18 cellular contexts compared by ENCODE assay signal in genomic region chr17:43213545-43213944, GRCh38. TPM values are rescaled to one million over a fixed set of nuclear protein-coding genes. Genes with fewer than 3 reads are reported as not detected.
DNase-seq lines count a peak whose midpoint lies in the region; ATAC-seq and TF ChIP-seq lines count a peak whose summit lies in the region.
"Had no signal": no experiment of that assay in that cellular context is flagged by ENCODE, and none has a peak within 500 bp of the region (broad histone marks: within the 10 kb centered on the region; RNA-seq: fewer than 3 reads in every experiment).

No MANE protein-coding gene starts in this region.

- H3K4me3 ChIP-seq in AG04449 (ENCODE audit: low read depth, low read length) (peak overlapping the region; percentile 13; the same call in 1 of the 2 replicates), DND-41 (ENCODE audit: low read depth in 1 of 2, low read length in 2 of 2) (0 out of 4 replicates have a peak overlapping the region, but pooled peaks of 1 of the 2 experiments have one; percentile 80)
- H3K4me3 ChIP-seq: SK-N-MC had no signal

- peaks cover 35% of the 10 kb centered on the region for H3K36me3 Mint-ChIP-seq in activated naive CD8-positive, alpha-beta T cell treated with anti-CD3 and anti-CD28 coated beads for 36 hours
- H3K36me3 Mint-ChIP-seq in naive B cell (peaks cover 0 to 23% of the 10 kb centered on the region in 2 donors), osteocyte (ENCODE audit: unreplicated experiment) (peaks cover 24% of the 10 kb centered on the region)

- H3K27me3 ChIP-seq in DND-41 (ENCODE audit: insufficient read depth, low read length, poor library complexity) = no peaks in the 10 kb centered on the region
- H3K27me3 ChIP-seq: foreskin keratinocyte had no signal

- H3K27me3 Mint-ChIP-seq in activated naive CD8-positive, alpha-beta T cell treated with anti-CD3 and anti-CD28 coated beads for 36 hours = no peaks in the 10 kb centered on the region
- H3K27me3 Mint-ChIP-seq in naive B cell (no peaks in the 10 kb centered on the region), osteocyte (ENCODE audit: unreplicated experiment) (no peaks in the 10 kb centered on the region)

- ATAC-seq in DND-41 (ENCODE audit: insufficient read depth, low read depth) (no peak), naive B cell (ENCODE audit: low read depth in 2 of 2) (no peak)
- ATAC-seq: foreskin keratinocyte had no signal

- H3K4me2 ChIP-seq in DND-41 (ENCODE audit: insufficient read depth, low read length) = peak overlapping the region; percentile 88

- peak overlapping the region; percentile 80 for H3K27ac ChIP-seq in DND-41 (ENCODE audit: low read length)
- H3K27ac ChIP-seq: foreskin keratinocyte, SK-N-MC, WERI-Rb-1 had no signal

- no peaks in the 10 kb centered on the region for H4K20me1 ChIP-seq in DND-41 (ENCODE audit: insufficient read depth, low read length)

- POLR2A ChIA-PET in AG04449 (lab: Yijun Ruan, JAX) = interaction anchor here (3.3 kb wide), 1 partner anchor 102 kb away, joined by 27 read pairs; no protein-coding TSS in a partner anchor

- H3K27ac Mint-ChIP-seq in activated naive CD8-positive, alpha-beta T cell treated with anti-CD3 and anti-CD28 coated beads for 36 hours = no peak overlapping the region
- peak overlapping the region in 2 of 6 donors; percentile 99 to 100 for H3K27ac Mint-ChIP-seq in naive B cell
- H3K27ac Mint-ChIP-seq in osteocyte (ENCODE audit: unreplicated experiment) = no peak overlapping the region

- peak overlapping the region; percentile 78; the same call in 1 of the 2 replicates for H3K9ac ChIP-seq in DND-41 (ENCODE audit: low read depth, low read length)

- H3K4me1 Mint-ChIP-seq in activated naive CD8-positive, alpha-beta T cell treated with anti-CD3 and anti-CD28 coated beads for 36 hours = peaks cover 44% of the 10 kb centered on the region
- H3K4me1 Mint-ChIP-seq in naive B cell = peaks cover 29 to 55% (median 54%) of the 10 kb centered on the region in 3 donors
- H3K4me1 Mint-ChIP-seq in osteocyte (ENCODE audit: unreplicated experiment) = peaks cover 27% of the 10 kb centered on the region

- DNase-seq in AG04449 (ENCODE audit: low read depth, low spot score) (no peak), DND-41 (no peak), naive B cell (no peak), AG20443 (ENCODE audit: low spot score) (no peak), osteocyte (ENCODE audit: extremely low spot score, unreplicated experiment) (no peak), SKM-1 (lab: John Stamatoyannopoulos, UW; ENCODE audit: unreplicated experiment) (no peak)
- no peak for DNase-seq in activated naive CD8-positive, alpha-beta T cell treated with anti-CD3 and anti-CD28 coated beads for 36 hours
- DNase-seq in activated CD4-positive, CD25-positive, alpha-beta regulatory T cell (lab: John Stamatoyannopoulos, UW) = no peak
- DNase-seq: effector memory CD4-positive, alpha-beta T cell; foreskin keratinocyte; GDM1; NCI-H345; stimulated activated CD4-positive, alpha-beta T cell treated with anti-CD3 and anti-CD28 coated beads, Interleukin-2, amount 100 ng/mL, for 24 hours; WERI-Rb-1 had no signal

- CTCF ChIA-PET in AG04449 (lab: Yijun Ruan, JAX) = interaction anchor here (1.2 kb wide), 1 partner anchor 9 kb away, joined by 4 read pairs; no protein-coding TSS in a partner anchor

- no peak overlapping the region for H2AFZ ChIP-seq in DND-41 (ENCODE audit: low read depth, low read length)

- H3K9me3 Mint-ChIP-seq in activated naive CD8-positive, alpha-beta T cell treated with anti-CD3 and anti-CD28 coated beads for 36 hours = no peaks in the 10 kb centered on the region
- H3K9me3 Mint-ChIP-seq in naive B cell (no peaks in the 10 kb centered on the region), osteocyte (ENCODE audit: unreplicated experiment) (no peaks in the 10 kb centered on the region)

- peak overlapping the region; percentile 98 for H3K4me3 Mint-ChIP-seq in activated naive CD8-positive, alpha-beta T cell treated with anti-CD3 and anti-CD28 coated beads for 36 hours
- peak overlapping the region; percentile 88 to 100 (median 99) for H3K4me3 Mint-ChIP-seq in naive B cell
- H3K4me3 Mint-ChIP-seq in osteocyte (ENCODE audit: unreplicated experiment) = no peak overlapping the region

- H3K36me3 ChIP-seq in DND-41 (ENCODE audit: insufficient read depth, low read length) = peaks cover 22% of the 10 kb centered on the region

- H3K9me3 ChIP-seq in DND-41 (ENCODE audit: insufficient read depth, low read length, severe bottlenecking) = no peaks in the 10 kb centered on the region

- peaks cover 7% of the 10 kb centered on the region for H3K79me2 ChIP-seq in DND-41 (ENCODE audit: insufficient read depth, low read length)

- TF ChIP-seq CTCF in AG04449 (IDR thresholded peaks at IDR 0.05; ENCODE audit: insufficient read depth, low read length, missing control alignments) (no peak), DND-41 (IDR thresholded peaks at IDR 0.05; ENCODE audit: borderline replicate concordance, extremely low read depth, low read length, poor library complexity, severe bottlenecking) (no peak), osteocyte (IDR thresholded peaks at IDR 0.05) (no peak)

- H3K4me1 ChIP-seq in DND-41 (ENCODE audit: insufficient read depth, low read length) = peaks cover 34% of the 10 kb centered on the region

RNA-seq across cellular contexts. Expression of gene TMEM106A, which starts 1.9 kb away (rescaled TPM):
- 10 to 100 TPM in 1 of 2 experiments, 1 to 10 TPM in 1; 9.0 to 10.6 TPM for total RNA-seq in activated naive CD8-positive, alpha-beta T cell treated with anti-CD3 and anti-CD28 coated beads for 36 hours
- polyA plus RNA-seq in naive B cell (ENCODE audit: low read depth in 6 of 6) = 10 to 100 TPM in 4 of 6 donors, 1 to 10 TPM in 2; 9.1 to 18.2 (median 12.0) TPM
- 7.2 and 9.0 TPM in 2 replicates for total RNA-seq in osteocyte

RNA-seq across cellular contexts. Expression of gene CCDC200, which starts 14.9 kb away (rescaled TPM):
- not detected for total RNA-seq in activated naive CD8-positive, alpha-beta T cell treated with anti-CD3 and anti-CD28 coated beads for 36 hours
- 1 to 10 TPM in 2 of 6 donors, under 1 TPM in 2, not detected in 2; 0.45 to 8.1 (median 0.96) TPM for polyA plus RNA-seq in naive B cell (ENCODE audit: low read depth in 6 of 6)
- total RNA-seq in osteocyte = not detected in 2 replicates
- total RNA-seq: foreskin keratinocyte, mesenteric fat pad, posterior vena cava, ureter had no signal
- polyA plus RNA-seq: foreskin keratinocyte had no signal

RNA-seq across cellular contexts. Expression of gene RNU2-1, which starts 20.2 kb away (rescaled TPM):
- 1,000 to 10,000 TPM; 3,764 to 4,468 TPM for total RNA-seq in activated naive CD8-positive, alpha-beta T cell treated with anti-CD3 and anti-CD28 coated beads for 36 hours
- polyA plus RNA-seq in naive B cell (ENCODE audit: low read depth in 6 of 6) = not detected
- 5,002 and 5,011 TPM in 2 replicates for total RNA-seq in osteocyte
- total RNA-seq: foreskin keratinocyte had no signal
- polyA plus RNA-seq: foreskin keratinocyte had no signal

RNA-seq across cellular contexts. Expression of gene NBR1, which starts 42.5 kb away (rescaled TPM):
- 10 to 100 TPM; 36.7 to 36.9 TPM for total RNA-seq in activated naive CD8-positive, alpha-beta T cell treated with anti-CD3 and anti-CD28 coated beads for 36 hours
- 10 to 100 TPM; 42.9 to 55.5 (median 49.9) TPM for polyA plus RNA-seq in naive B cell (ENCODE audit: low read depth in 6 of 6)
- total RNA-seq in osteocyte = 102 and 104 TPM in 2 replicates
